Comparison of ENCODE assay signal across 15 cellular contexts in the genomic region with DNA sequence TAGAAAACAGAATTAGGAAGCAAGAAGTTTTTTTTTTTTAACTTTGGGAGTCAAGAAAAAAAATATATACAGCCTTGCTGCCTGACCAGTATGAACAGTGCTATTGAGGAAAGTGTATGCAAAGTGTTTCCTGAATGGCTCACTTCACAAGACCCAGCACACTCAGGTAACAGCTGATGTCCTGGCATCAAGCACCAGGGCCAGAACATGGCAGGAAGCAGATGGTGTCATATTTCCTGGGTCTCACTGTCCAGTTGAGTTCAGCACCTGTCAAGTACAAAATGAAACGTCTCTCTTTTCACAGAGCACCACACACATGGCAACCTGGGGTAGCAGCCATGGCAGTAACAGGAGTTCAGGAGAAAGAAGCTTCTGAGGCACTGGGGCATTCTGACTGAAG.
A peak's percentile ranks its signal among the peaks of the same experiment; 100 is the strongest.
DNase-seq lines count a peak whose midpoint lies in the region; ATAC-seq lines count a peak whose summit lies in the region.
"Had no signal": no experiment of that assay in that cellular context is flagged by ENCODE, and none has a peak within 500 bp of the region (broad histone marks: within the 10 kb centered on the region; RNA-seq: fewer than 3 reads in every experiment).

No MANE protein-coding gene starts in this region.

- H3K9me3 ChIP-seq in SJCRH30 (replicated peaks) = no peaks in the 10 kb centered on the region
- H3K9me3 ChIP-seq: BLaER1 had no signal

- peak; percentile 83 for ATAC-seq in GM19324 (IDR thresholded peaks at IDR 0.05; ENCODE audit: low FRiP score, unreplicated experiment)
- no peak for ATAC-seq in HG03520 (IDR thresholded peaks at IDR 0.05; ENCODE audit: unreplicated experiment)
- ATAC-seq: activated CD4-positive, CD25-positive, alpha-beta regulatory T cell treated with anti-CD3 and anti-CD28 coated beads, Interleukin-2, amount 50 U/mL, for 24 hours; activated T-cell treated with anti-CD3 and anti-CD28 coated beads, Interleukin-2, amount 50 U/mL, for 4 hours; right cardiac atrium had no signal

- H3K27ac ChIP-seq in SJCRH30 = no peak overlapping the region
- H3K27ac ChIP-seq: BLaER1 had no signal

- H3K4me3 ChIP-seq in SJCRH30 = no peak overlapping the region
- H3K4me3 ChIP-seq: BLaER1 had no signal

- no peaks in the 10 kb centered on the region for H3K36me3 ChIP-seq in SJCRH30
- H3K36me3 ChIP-seq: BLaER1 had no signal

- DNase-seq in DMS79 (lab: John Stamatoyannopoulos, UW) (peak; percentile 7), NAMALWA (ENCODE audit: low spot score) (peak; percentile 3), SJCRH30 (peak; percentile 50 to 80), foreskin melanocyte (no peak)
- no peak for DNase-seq in stimulated activated CD4-positive, alpha-beta T cell treated with anti-CD3 and anti-CD28 coated beads, Interleukin-12 subunit alpha, Interleukin-12 subunit beta, amount 100 ng/mL, for 4 hours
- no peak for DNase-seq in stimulated activated CD4-positive, alpha-beta T cell treated with anti-CD3 and anti-CD28 coated beads, Interleukin-4, amount 100 ng/mL, for 1 hour
- DNase-seq: activated T-cell treated with anti-CD3 and anti-CD28 coated beads, Interleukin-2, amount 50 U/mL, for 4 hours; amygdala; Kasumi-1; kidney; right cardiac atrium had no signal

- H3K27me3 ChIP-seq in SJCRH30 = no peaks in the 10 kb centered on the region
- H3K27me3 ChIP-seq: BLaER1 had no signal

- peaks cover 19% of the 10 kb centered on the region for H3K4me1 ChIP-seq in SJCRH30
- H3K4me1 ChIP-seq: BLaER1 had no signal

Comparison
In these comparisons a context has a peak if more than half of its experiments do, and no peak if none do; other contexts are left out.
1. DNase-seq: peak in DMS79 (single experiment), NAMALWA (single experiment) and SJCRH30 (2 of 2); none in foreskin melanocyte (single experiment), stimulated activated CD4-positive, alpha-beta T cell treated with anti-CD3 and anti-CD28 coated beads, Interleukin-12 subunit alpha, Interleukin-12 subunit beta, amount 100 ng/mL, for 4 hours (single experiment) and stimulated activated CD4-positive, alpha-beta T cell treated with anti-CD3 and anti-CD28 coated beads, Interleukin-4, amount 100 ng/mL, for 1 hour (single experiment).